Comparison of ENCODE assay signal across 1 cellular context in the genomic region with DNA sequence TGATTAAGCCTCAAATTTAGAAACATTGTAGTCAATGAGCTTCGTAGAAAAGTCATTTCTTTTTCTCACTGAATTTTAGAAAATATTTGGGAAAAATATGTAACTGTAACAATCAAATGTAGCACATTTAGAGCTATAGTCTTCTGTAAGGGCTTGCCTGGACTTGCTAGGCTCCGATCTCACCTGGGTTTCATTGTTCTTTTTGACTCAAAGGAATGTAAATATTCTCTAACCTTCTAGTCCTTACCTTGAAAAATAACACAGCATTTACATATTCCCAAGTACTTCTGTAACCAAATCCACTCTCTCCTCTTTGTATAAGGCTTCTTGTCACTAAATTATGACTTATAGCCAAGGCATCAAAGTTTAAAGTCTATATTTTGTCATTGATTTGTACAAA.
TF ChIP-seq lines count a peak whose summit lies in the region.

No MANE protein-coding gene starts in this region.

TF ChIP-seq in HepG2, 621 proteins besides CTCF, POLR2A, EP300 and RAD21:
- TF ChIP-seq SRF (IDR thresholded peaks at IDR 0.05; ENCODE audit: low read depth, low read length) = no peak
- no peak for TF ChIP-seq ZKSCAN8 (CRISPR knock-in tag; IDR thresholded peaks at IDR 0.05; ENCODE audit: borderline replicate concordance)
